10 cellular contexts compared by ENCODE assay signal in genomic region chr10:17175551-17175950, GRCh38. TPM values are rescaled to one million over a fixed set of nuclear protein-coding genes. Genes with fewer than 3 reads are reported as not detected.
DNase-seq lines count a peak whose midpoint lies in the region; ATAC-seq and TF ChIP-seq lines count a peak whose summit lies in the region.
"Had no signal": no experiment of that assay in that cellular context is flagged by ENCODE, and none has a peak within 500 bp of the region (broad histone marks: within the 10 kb centered on the region; RNA-seq: fewer than 3 reads in every experiment).

No MANE protein-coding gene starts in this region.

- H3K27me3 ChIP-seq in Panc1 (ENCODE audit: control insufficient read depth, insufficient read depth, low read length) = no peaks in the 10 kb centered on the region

- no peaks in the 10 kb centered on the region for H3K9me3 ChIP-seq in Panc1 (ENCODE audit: control insufficient read depth, insufficient read depth, low read depth, low read length)

- no peaks in the 10 kb centered on the region for H3K9me3 Mint-ChIP-seq in nephron progenitor cell

- intact Hi-C loops in Panc1 (cut with micrococcal nuclease; ENCODE audit: unreplicated experiment) (loop anchor here (10.0 kb wide), 1 partner anchor 111 kb away; no protein-coding TSS in a partner anchor), sciatic nerve (cut with DNase I) (no loop called here)

- DNase-seq in GF-D8 (lab: John Stamatoyannopoulos, UW) (peak; percentile 6), Panc1 (ENCODE audit: low read depth, low spot score) (no peak), epithelial cell of esophagus (ENCODE audit: low read depth) (peak; percentile 19), sciatic nerve (ENCODE audit: low spot score) (no peak), amniotic stem cell (lab: John Stamatoyannopoulos, UW) (no peak), nephron progenitor cell (no peak)
- DNase-seq: NCI-H1436 treated with DMSO at 0.1 percent for 48 hours had no signal

- H3K4me3 Mint-ChIP-seq in nephron progenitor cell = no peak overlapping the region

- no peak overlapping the region for H3K27ac Mint-ChIP-seq in nephron progenitor cell

- POLR2A ChIA-PET in Panc1 (lab: Charles Lee) = no interaction called here

- CTCF ChIA-PET in Panc1 (lab: Charles Lee) = no interaction called here

- peaks cover 21% of the 10 kb centered on the region for H3K4me1 Mint-ChIP-seq in nephron progenitor cell

- H3K4me3 ChIP-seq in Panc1 (ENCODE audit: low read depth in 2 of 2, low read length in 2 of 2) = peak overlapping the region in 1 of 2 experiments; percentile 13; a peak in 3 of 4 replicates
- no peak overlapping the region for H3K4me3 ChIP-seq in epithelial cell of esophagus (ENCODE audit: low read length)
- H3K4me3 ChIP-seq: skin epidermis had no signal

- ATAC-seq in Panc1 = peak; percentile 78
- peak; percentile 62 for ATAC-seq in sciatic nerve
- no peak for ATAC-seq in HG03196 (IDR thresholded peaks at IDR 0.05; ENCODE audit: unreplicated experiment)
- ATAC-seq in HG02840 (IDR thresholded peaks at IDR 0.05; ENCODE audit: low FRiP score, unreplicated experiment) = no peak

- H3K36me3 ChIP-seq in Panc1 (ENCODE audit: control insufficient read depth, insufficient read depth, low read length) = no peaks in the 10 kb centered on the region; the same call in 1 of the 2 replicates

- in situ Hi-C loops in Panc1 (cut with HindIII; ENCODE audit: low pct_unique_long_range_greater_than_20kb, low sequenced_read_pairs) = no loop called here

- BruUV-seq in Panc1 (replicated peaks; lab: Mats Ljungman, UMichigan) = no TSS peak

- TF ChIP-seq CTCF in Panc1 (IDR thresholded peaks at IDR 0.05) (no peak), epithelial cell of esophagus (IDR thresholded peaks at IDR 0.05; ENCODE audit: insufficient read depth, low read depth, low read length, missing control alignments) (no peak), nephron progenitor cell (IDR thresholded peaks at IDR 0.05) (no peak)

- H3K36me3 Mint-ChIP-seq in nephron progenitor cell (ENCODE audit: low read depth) = peaks cover 4% of the 10 kb centered on the region

- peaks cover 37% of the 10 kb centered on the region for H3K4me1 ChIP-seq in Panc1 (ENCODE audit: control insufficient read depth, insufficient read depth, low read length)

- peak overlapping the region; percentile 93 for H3K27ac ChIP-seq in Panc1 (ENCODE audit: low read length)

- H3K27me3 Mint-ChIP-seq in nephron progenitor cell (ENCODE audit: low read depth, poor library complexity) = no peaks in the 10 kb centered on the region

RNA-seq across cellular contexts. Expression of gene TRDMT1, which starts 25.9 kb away (rescaled TPM):
- 7.6 TPM for total RNA-seq in Panc1 (2021; ENCODE audit: unreplicated experiment)
- 2.4 TPM for polyA plus RNA-seq in Panc1 (2012; ENCODE audit: insufficient read length)
- total RNA-seq in sciatic nerve = 13.2 TPM

RNA-seq across cellular contexts. Expression of gene CUBN, which starts 45.9 kb away (rescaled TPM):
- total RNA-seq in Panc1 (2021; ENCODE audit: unreplicated experiment) (1.3 TPM), sciatic nerve (27.6 TPM)
- 1.5 TPM for polyA plus RNA-seq in Panc1 (2012; ENCODE audit: insufficient read length)

RNA-seq across cellular contexts. Expression of gene VIM, which starts 52.5 kb away (rescaled TPM):
- total RNA-seq in Panc1 (2021; ENCODE audit: unreplicated experiment) (3,436 TPM), sciatic nerve (4,253 TPM)
- 3,712 TPM for polyA plus RNA-seq in Panc1 (2012; ENCODE audit: insufficient read length)

Comparison
In these comparisons a context has a peak if more than half of its experiments do, and no peak if none do; other contexts are left out.
1. DNase-seq: peak in GF-D8 (single experiment) and epithelial cell of esophagus (single experiment); none in Panc1 (single experiment), sciatic nerve (single experiment), amniotic stem cell (single experiment) and nephron progenitor cell (single experiment).
2. ATAC-seq: peak in Panc1 (single experiment) and sciatic nerve (single experiment); none in HG03196 (single experiment) and HG02840 (single experiment).
3. RNA of gene CUBN, which starts 45.9 kb away (total RNA-seq): 27.6 TPM in sciatic nerve (single experiment); 1.3 TPM in Panc1 (single experiment); every median in the first group is over 10 times any median in the second.